1 cellular context compared by ENCODE assay signal in the genomic region with DNA sequence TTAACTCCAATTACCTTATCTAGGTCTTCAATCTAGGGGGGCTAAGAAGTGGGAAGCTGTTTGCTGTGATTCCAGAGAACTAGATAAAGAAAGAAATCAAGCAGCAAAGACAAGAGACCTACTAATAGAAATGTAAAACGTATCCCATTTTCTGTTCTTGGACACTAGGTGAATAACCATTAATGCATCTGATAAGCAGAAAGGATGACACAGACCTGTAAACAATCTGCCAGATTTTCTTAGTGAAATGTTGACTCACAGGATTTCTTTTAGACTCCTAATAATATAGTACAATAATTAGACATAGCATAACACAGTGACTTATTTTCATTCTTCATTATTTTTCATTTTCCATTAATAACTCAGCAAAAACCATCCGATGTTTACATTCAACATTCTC.
TF ChIP-seq lines count a peak whose summit lies in the region.

No MANE protein-coding gene starts in this region.

TF ChIP-seq in IMR-90, 13 proteins besides CTCF, POLR2A, EP300 and RAD21:
- TF ChIP-seq MXI1 (IDR thresholded peaks at IDR 0.05; ENCODE audit: borderline replicate concordance, low read depth, low read length) (no peak), RCOR1 (IDR thresholded peaks at IDR 0.05; ENCODE audit: insufficient replicate concordance, low read length) (no peak), SMC3 (IDR thresholded peaks at IDR 0.05; ENCODE audit: low read depth, low read length) (no peak)
